ENCODE assay signal across 19 cellular contexts in the genomic region with DNA sequence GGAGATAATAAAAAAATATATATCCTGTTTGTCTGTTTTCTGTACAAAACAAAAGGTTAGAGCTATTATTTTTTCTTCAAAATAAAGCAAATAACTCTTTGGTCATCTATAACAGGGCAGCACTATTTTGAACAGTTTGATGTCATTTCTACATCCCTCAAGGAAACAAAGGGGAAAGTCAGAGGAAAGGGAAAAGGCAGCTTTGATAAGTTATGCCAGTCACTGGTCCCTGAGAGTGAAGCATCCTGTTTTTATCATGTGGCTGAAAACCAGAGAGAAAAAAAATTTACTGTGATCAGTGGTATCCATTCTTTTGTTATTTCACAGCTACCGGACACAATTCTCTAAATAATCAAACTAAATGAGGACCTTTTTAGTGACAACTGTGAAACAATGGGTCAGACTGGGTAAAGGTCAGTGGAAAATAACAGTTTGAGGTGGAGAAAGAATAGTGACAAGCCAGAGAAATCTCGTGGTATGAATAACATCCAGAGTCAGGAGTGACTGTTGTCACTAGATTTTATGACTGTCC.
A peak's percentile ranks its signal among the peaks of the same experiment; 100 is the strongest.
DNase-seq lines count a peak whose midpoint lies in the region; ATAC-seq, FAIRE-seq and TF ChIP-seq lines count a peak whose summit lies in the region.
"Had no signal": no experiment of that assay in that cellular context is flagged by ENCODE, and none has a peak within 500 bp of the region (broad histone marks: within the 10 kb centered on the region; RNA-seq: fewer than 3 reads in every experiment).

No MANE protein-coding gene starts in this region.

- no peak for FAIRE-seq in HepG2 (lab: Jason Lieb, UNC)
- FAIRE-seq: GM12891, GM18507 had no signal

- CTCF ChIA-PET in HepG2 (lab: Yijun Ruan, JAX; ENCODE audit: low intra/inter-chr PET ratio, low total read pairs) = no interaction called here

- H2AFZ ChIP-seq in HepG2 (ENCODE audit: low read length) (no peak overlapping the region), parathyroid adenoma (peak overlapping the region; percentile 60)
- H2AFZ ChIP-seq: GM23338 had no signal

- H4K20me1 ChIP-seq in HepG2 (ENCODE audit: insufficient read depth, low read length) = no peaks in the 10 kb centered on the region

- H3K4me2 ChIP-seq in HepG2 (ENCODE audit: low read depth, low read length) = no peak overlapping the region
- H3K4me2 ChIP-seq in parathyroid adenoma (ENCODE audit: low read length) = no peak overlapping the region
- H3K4me2 ChIP-seq: GM23338 had no signal

- 51% methylated on average over 2 of the region's 2 CpGs for WGBS in liver
- 1% methylated on average over 2 of the region's 2 CpGs for WGBS in HepG2 (ENCODE audit: low lambda C conversion rate)

- no peaks in the 10 kb centered on the region for H3K9me3 Mint-ChIP-seq in glutamatergic neuron (ENCODE audit: unreplicated experiment)
- H3K9me3 Mint-ChIP-seq in activated T-helper 1 cell treated with anti-CD3 and anti-CD28 coated beads, Interleukin-12 subunit alpha, Interleukin-12 subunit beta, Interleukin-2, Interleukin-4 antibody, amounts not matched to agents 30 ng/mL and 10 ng/mL and 1 ng/mL, durations not matched to agents 14 hours and 24 hours and 36 hours = no peaks in the 10 kb centered on the region
- H3K9me3 Mint-ChIP-seq: GM23338 had no signal

- TF ChIP-seq RAD21 in liver (IDR thresholded peaks at IDR 0.05) = no peak
- TF ChIP-seq RAD21 in HepG2 (CRISPR knock-in tag; IDR thresholded peaks at IDR 0.05) = no peak

- no peak for DNase-seq in HepG2 (ENCODE audit: low spot score)
- no peak for DNase-seq in glutamatergic neuron
- DNase-seq in midbrain (lab: John Stamatoyannopoulos, UW) = no peak
- no peak for DNase-seq in iPS-NIHi11 (ENCODE audit: low spot score)
- no peak for DNase-seq in activated T-helper 1 cell treated with anti-CD3 and anti-CD28 coated beads, Interleukin-12 subunit alpha, Interleukin-12 subunit beta, Interleukin-2, Interleukin-4 antibody, amounts not matched to agents 30 ng/mL and 10 ng/mL and 1 ng/mL, durations not matched to agents 14 hours and 24 hours and 36 hours (ENCODE audit: low spot score)
- DNase-seq: C1 segment of cervical spinal cord, DMS 273 treated with DMSO at 0.1 percent for 48 hours, GDM1, KG1, NCI-H1417 treated with DMSO at 0.1 percent for 48 hours, NCI-H2081, NCI-H510A, NCI-H774, PC-3 had no signal

- peaks cover 42% of the 10 kb centered on the region for H3K4me1 Mint-ChIP-seq in glutamatergic neuron (ENCODE audit: low read depth, unreplicated experiment)
- no peaks in the 10 kb centered on the region for H3K4me1 Mint-ChIP-seq in activated T-helper 1 cell treated with anti-CD3 and anti-CD28 coated beads, Interleukin-12 subunit alpha, Interleukin-12 subunit beta, Interleukin-2, Interleukin-4 antibody, amounts not matched to agents 30 ng/mL and 10 ng/mL and 1 ng/mL, durations not matched to agents 14 hours and 24 hours and 36 hours (ENCODE audit: low read depth)

- no peak for TF ChIP-seq POLR2A in HepG2 (IDR thresholded peaks at IDR 0.05; ENCODE audit: insufficient read depth in 1 of 2, low read depth in 2 of 2, low read length in 2 of 2)

- H3K36me3 ChIP-seq in liver (ENCODE audit: control insufficient read depth in 4 of 4, insufficient read depth in 3 of 4, low read depth in 1 of 4, low read length in 3 of 4) = no peaks in the 10 kb centered on the region
- H3K36me3 ChIP-seq in HepG2 (replicated peaks in 1 of 2; ENCODE audit: control insufficient read depth in 1 of 2, insufficient read depth in 2 of 2, low read length in 2 of 2) = no peaks in the 10 kb centered on the region
- H3K36me3 ChIP-seq in parathyroid adenoma (ENCODE audit: control insufficient read depth, insufficient read depth, low read length) = no peaks in the 10 kb centered on the region

- H3K27me3 ChIP-seq in liver (ENCODE audit: control insufficient read depth in 4 of 4, insufficient read depth in 4 of 4, low read length in 3 of 4) (no peaks in the 10 kb centered on the region), HepG2 (ENCODE audit: control insufficient read depth in 1 of 2, insufficient read depth in 2 of 2, low read length in 2 of 2) (no peaks in the 10 kb centered on the region), parathyroid adenoma (ENCODE audit: control insufficient read depth, insufficient read depth, low read length) (no peaks in the 10 kb centered on the region)

- no peak overlapping the region for H3K4me3 Mint-ChIP-seq in glutamatergic neuron (ENCODE audit: unreplicated experiment)
- no peak overlapping the region for H3K4me3 Mint-ChIP-seq in activated T-helper 1 cell treated with anti-CD3 and anti-CD28 coated beads, Interleukin-12 subunit alpha, Interleukin-12 subunit beta, Interleukin-2, Interleukin-4 antibody, amounts not matched to agents 30 ng/mL and 10 ng/mL and 1 ng/mL, durations not matched to agents 14 hours and 24 hours and 36 hours
- H3K4me3 Mint-ChIP-seq: GM23338 had no signal

- H3K4me3 ChIP-seq in liver (ENCODE audit: low read depth in 1 of 3, low read length in 3 of 3) (no peak overlapping the region), HepG2 (replicated peaks in 1 of 3; ENCODE audit: insufficient read depth in 1 of 3, low read depth in 2 of 3, low read length in 3 of 3) (no peak overlapping the region), parathyroid adenoma (ENCODE audit: low read depth, low read length) (no peak overlapping the region)
- H3K4me3 ChIP-seq: GM23338 had no signal

- no peak for TF ChIP-seq EP300 in HepG2 (IDR thresholded peaks at IDR 0.05; ENCODE audit: low read depth in 2 of 2, low read length in 2 of 2)
- TF ChIP-seq EP300 in HepG2 (CRISPR knock-in tag; IDR thresholded peaks at IDR 0.05; ENCODE audit: borderline replicate concordance) = no peak

- H3K4me1 ChIP-seq in liver (ENCODE audit: control insufficient read depth in 4 of 4, insufficient read depth in 4 of 4, low read length in 3 of 4) (no peaks in the 10 kb centered on the region), HepG2 (ENCODE audit: insufficient read depth, low read length) (no peaks in the 10 kb centered on the region), parathyroid adenoma (peaks cover 8% of the 10 kb centered on the region)

- ATAC-seq in HepG2 = no peak
- ATAC-seq: GM23338, PC-3 had no signal

- H3K27ac ChIP-seq in liver (ENCODE audit: low read depth in 1 of 2, low read length in 2 of 2) = no peak overlapping the region
- no peak overlapping the region for H3K27ac ChIP-seq in HepG2 (ENCODE audit: extremely low read length, insufficient read depth, low read length)
- no peak overlapping the region for H3K27ac ChIP-seq in parathyroid adenoma

- H3K9me3 ChIP-seq in liver (ENCODE audit: control insufficient read depth in 4 of 4, low read length in 3 of 4) (no peaks in the 10 kb centered on the region), HepG2 (ENCODE audit: low read length) (peaks cover 82% of the 10 kb centered on the region), parathyroid adenoma (ENCODE audit: control insufficient read depth, low read length) (no peaks in the 10 kb centered on the region)

- H3K36me3 Mint-ChIP-seq in glutamatergic neuron (ENCODE audit: unreplicated experiment) = no peaks in the 10 kb centered on the region
- H3K36me3 Mint-ChIP-seq in activated T-helper 1 cell treated with anti-CD3 and anti-CD28 coated beads, Interleukin-12 subunit alpha, Interleukin-12 subunit beta, Interleukin-2, Interleukin-4 antibody, amounts not matched to agents 30 ng/mL and 10 ng/mL and 1 ng/mL, durations not matched to agents 14 hours and 24 hours and 36 hours (ENCODE audit: low read depth) = no peaks in the 10 kb centered on the region

- no peak for TF ChIP-seq CTCF in liver (IDR thresholded peaks at IDR 0.05; ENCODE audit: low read depth, low read length, missing input control)
- TF ChIP-seq CTCF in HepG2 (CRISPR knock-in tag; IDR thresholded peaks at IDR 0.05) = no peak
- TF ChIP-seq CTCF in glutamatergic neuron (IDR thresholded peaks at IDR 0.05; ENCODE audit: partially characterized antibody, unreplicated experiment) = no peak
- TF ChIP-seq CTCF in parathyroid adenoma (IDR thresholded peaks at IDR 0.05) = no peak

- H3K27me3 Mint-ChIP-seq in glutamatergic neuron (ENCODE audit: unreplicated experiment) = peaks cover 2% of the 10 kb centered on the region
- H3K27me3 Mint-ChIP-seq in activated T-helper 1 cell treated with anti-CD3 and anti-CD28 coated beads, Interleukin-12 subunit alpha, Interleukin-12 subunit beta, Interleukin-2, Interleukin-4 antibody, amounts not matched to agents 30 ng/mL and 10 ng/mL and 1 ng/mL, durations not matched to agents 14 hours and 24 hours and 36 hours (ENCODE audit: insufficient read depth) = peaks cover 2% of the 10 kb centered on the region

- peak overlapping the region; percentile 82 for H3K27ac Mint-ChIP-seq in glutamatergic neuron (ENCODE audit: unreplicated experiment)
- no peak overlapping the region for H3K27ac Mint-ChIP-seq in activated T-helper 1 cell treated with anti-CD3 and anti-CD28 coated beads, Interleukin-12 subunit alpha, Interleukin-12 subunit beta, Interleukin-2, Interleukin-4 antibody, amounts not matched to agents 30 ng/mL and 10 ng/mL and 1 ng/mL, durations not matched to agents 14 hours and 24 hours and 36 hours
- H3K27ac Mint-ChIP-seq: GM23338 had no signal

- intact Hi-C loops in HepG2 (cut with micrococcal nuclease; ENCODE audit: unreplicated experiment) = no loop called here
- intact Hi-C loops in activated T-helper 1 cell treated with anti-CD3 and anti-CD28 coated beads, Interleukin-12 subunit alpha, Interleukin-12 subunit beta, Interleukin-2, Interleukin-4 antibody, amounts not matched to agents 30 ng/mL and 10 ng/mL and 1 ng/mL, durations not matched to agents 14 hours and 24 hours and 36 hours (cut with micrococcal nuclease) = no loop called here

- H3K9ac ChIP-seq in liver (ENCODE audit: low read depth in 1 of 2, low read length in 2 of 2) (no peak overlapping the region), HepG2 (ENCODE audit: insufficient read depth, low read depth, low read length) (no peak overlapping the region), parathyroid adenoma (no peak overlapping the region)

- BruUV-seq in HepG2 (replicated peaks; lab: Mats Ljungman, UMichigan) = no TSS peak

- no peaks in the 10 kb centered on the region for H3K79me2 ChIP-seq in HepG2 (ENCODE audit: insufficient read depth, low read length)
- H3K79me2 ChIP-seq in parathyroid adenoma = no peaks in the 10 kb centered on the region

- POLR2A ChIA-PET in HepG2 (lab: Yijun Ruan, JAX) = no interaction called here

- in situ Hi-C loops in HepG2 (cut with HindIII; ENCODE audit: extremely low pct_ligation_motif_present, low pct_unique_long_range_greater_than_20kb) = no loop called here

TF ChIP-seq in liver, 16 proteins besides CTCF, POLR2A, EP300 and RAD21:
- peak; percentile 63 for TF ChIP-seq NR2F2 (IDR thresholded peaks at IDR 0.05)
- no peak for TF ChIP-seq GABPA (IDR thresholded peaks at IDR 0.05 in 1 of 2, conservative IDR thresholded peaks at IDR 0.05 in 1 of 2)

TF ChIP-seq in HepG2, 621 proteins besides CTCF, POLR2A, EP300 and RAD21 (continues in another document):
- no peak for TF ChIP-seq NFE2L1 (CRISPR knock-in tag; IDR thresholded peaks at IDR 0.05; ENCODE audit: borderline replicate concordance)
- TF ChIP-seq ZNF772 (CRISPR knock-in tag; IDR thresholded peaks at IDR 0.05) = no peak
